In genomic region chr10:97001183-97001991, GRCh38 we compare ENCODE assay signal across 15 cellular contexts.
DNase-seq lines count a peak whose midpoint lies in the region; ATAC-seq and TF ChIP-seq lines count a peak whose summit lies in the region.
"Had no signal": no experiment of that assay in that cellular context is flagged by ENCODE, and none has a peak within 500 bp of the region (broad histone marks: within the 10 kb centered on the region; RNA-seq: fewer than 3 reads in every experiment).

No MANE protein-coding gene starts in this region.

- H3K27ac ChIP-seq in VCaP: peak overlapping the region; percentile 31; the same call in 1 of the 2 replicates

- H3K27me3 Mint-ChIP-seq in activated naive CD8-positive, alpha-beta T cell treated with anti-CD3 and anti-CD28 coated beads, Interleukin-2, amount 50 U/mL, for 24 hours: peaks cover 3% of the 10 kb centered on the region
- H3K27me3 Mint-ChIP-seq in activated naive CD8-positive, alpha-beta T cell treated with anti-CD3 and anti-CD28 coated beads for 36 hours: peaks cover 4% of the 10 kb centered on the region
- no peaks in the 10 kb centered on the region for H3K27me3 Mint-ChIP-seq in neural crest cell (ENCODE audit: low read depth)
- H3K27me3 Mint-ChIP-seq in activated CD4-positive, alpha-beta T cell treated with anti-CD3 and anti-CD28 coated beads, Interleukin-2, amount 10 ng/mL, durations not matched to agents 7 days and 5 days: no peaks in the 10 kb centered on the region

- ATAC-seq in activated naive CD8-positive, alpha-beta T cell treated with anti-CD3 and anti-CD28 coated beads, Interleukin-2, amount 50 U/mL, for 24 hours: peak; percentile 25
- no peak for ATAC-seq in GM19035 (IDR thresholded peaks at IDR 0.05; ENCODE audit: unreplicated experiment)

- POLR2A ChIA-PET in activated CD4-positive, alpha-beta T cell treated with anti-CD3 and anti-CD28 coated beads, Interleukin-2, amount 10 ng/mL, durations not matched to agents 7 days and 5 days (lab: Charles Lee): no interaction called here

- CTCF ChIA-PET in activated CD4-positive, alpha-beta T cell treated with anti-CD3 and anti-CD28 coated beads, Interleukin-2, amount 10 ng/mL, durations not matched to agents 7 days and 5 days (lab: Charles Lee): interaction anchor here (1.3 kb wide), 1 partner anchor 11 kb away, joined by 3 read pairs; no protein-coding TSS in a partner anchor

- no peak overlapping the region for H3K4me3 Mint-ChIP-seq in activated naive CD8-positive, alpha-beta T cell treated with anti-CD3 and anti-CD28 coated beads, Interleukin-2, amount 50 U/mL, for 24 hours
- no peak overlapping the region for H3K4me3 Mint-ChIP-seq in activated naive CD8-positive, alpha-beta T cell treated with anti-CD3 and anti-CD28 coated beads for 36 hours
- H3K4me3 Mint-ChIP-seq in neural crest cell: no peak overlapping the region
- no peak overlapping the region for H3K4me3 Mint-ChIP-seq in activated CD4-positive, alpha-beta T cell treated with anti-CD3 and anti-CD28 coated beads, Interleukin-2, amount 10 ng/mL, durations not matched to agents 7 days and 5 days
- H3K4me3 Mint-ChIP-seq: B cell; CD4-positive, alpha-beta memory T cell had no signal

- no peak for DNase-seq in activated naive CD8-positive, alpha-beta T cell treated with anti-CD3 and anti-CD28 coated beads, Interleukin-2, amount 50 U/mL, for 24 hours
- DNase-seq in activated naive CD8-positive, alpha-beta T cell treated with anti-CD3 and anti-CD28 coated beads for 36 hours: no peak
- DNase-seq in neural crest cell (ENCODE audit: low read depth, low spot score) (no peak), NCI-H748 (lab: John Stamatoyannopoulos, UW; ENCODE audit: unreplicated experiment) (no peak)
- no peak for DNase-seq in activated CD4-positive, alpha-beta T cell treated with anti-CD3 and anti-CD28 coated beads, Interleukin-2, amount 10 ng/mL, durations not matched to agents 7 days and 5 days
- DNase-seq: 8988T; ACHN; C1 segment of cervical spinal cord; CD4-positive, alpha-beta memory T cell; DMS153; DMS79 treated with DMSO at 0.1 percent for 48 hours; GOT3 had no signal

- no peaks in the 10 kb centered on the region for H3K4me1 Mint-ChIP-seq in activated naive CD8-positive, alpha-beta T cell treated with anti-CD3 and anti-CD28 coated beads, Interleukin-2, amount 50 U/mL, for 24 hours
- H3K4me1 Mint-ChIP-seq in activated naive CD8-positive, alpha-beta T cell treated with anti-CD3 and anti-CD28 coated beads for 36 hours: no peaks in the 10 kb centered on the region
- no peaks in the 10 kb centered on the region for H3K4me1 Mint-ChIP-seq in neural crest cell
- no peaks in the 10 kb centered on the region for H3K4me1 Mint-ChIP-seq in activated CD4-positive, alpha-beta T cell treated with anti-CD3 and anti-CD28 coated beads, Interleukin-2, amount 10 ng/mL, durations not matched to agents 7 days and 5 days
- H3K4me1 Mint-ChIP-seq: B cell; CD4-positive, alpha-beta memory T cell had no signal

- TF ChIP-seq CTCF in VCaP (conservative IDR thresholded peaks at IDR 0.05) (no peak), neural crest cell (conservative IDR thresholded peaks at IDR 0.05) (no peak)

- no peaks in the 10 kb centered on the region for H3K36me3 Mint-ChIP-seq in activated naive CD8-positive, alpha-beta T cell treated with anti-CD3 and anti-CD28 coated beads, Interleukin-2, amount 50 U/mL, for 24 hours (ENCODE audit: low read depth)
- no peaks in the 10 kb centered on the region for H3K36me3 Mint-ChIP-seq in activated naive CD8-positive, alpha-beta T cell treated with anti-CD3 and anti-CD28 coated beads for 36 hours
- no peaks in the 10 kb centered on the region for H3K36me3 Mint-ChIP-seq in neural crest cell (ENCODE audit: low read depth)
- H3K36me3 Mint-ChIP-seq in activated CD4-positive, alpha-beta T cell treated with anti-CD3 and anti-CD28 coated beads, Interleukin-2, amount 10 ng/mL, durations not matched to agents 7 days and 5 days (ENCODE audit: low read depth): peaks cover 2% of the 10 kb centered on the region
- H3K36me3 Mint-ChIP-seq: CD4-positive, alpha-beta memory T cell had no signal

- no peaks in the 10 kb centered on the region for H3K9me3 Mint-ChIP-seq in activated naive CD8-positive, alpha-beta T cell treated with anti-CD3 and anti-CD28 coated beads, Interleukin-2, amount 50 U/mL, for 24 hours
- peaks cover 1% of the 10 kb centered on the region for H3K9me3 Mint-ChIP-seq in activated naive CD8-positive, alpha-beta T cell treated with anti-CD3 and anti-CD28 coated beads for 36 hours
- H3K9me3 Mint-ChIP-seq in neural crest cell: no peaks in the 10 kb centered on the region
- H3K9me3 Mint-ChIP-seq in activated CD4-positive, alpha-beta T cell treated with anti-CD3 and anti-CD28 coated beads, Interleukin-2, amount 10 ng/mL, durations not matched to agents 7 days and 5 days: peaks cover 3% of the 10 kb centered on the region

- H3K27ac Mint-ChIP-seq in activated naive CD8-positive, alpha-beta T cell treated with anti-CD3 and anti-CD28 coated beads, Interleukin-2, amount 50 U/mL, for 24 hours: no peak overlapping the region
- H3K27ac Mint-ChIP-seq in activated naive CD8-positive, alpha-beta T cell treated with anti-CD3 and anti-CD28 coated beads for 36 hours: no peak overlapping the region
- peak overlapping the region; percentile 27 for H3K27ac Mint-ChIP-seq in neural crest cell (ENCODE audit: unreplicated experiment)
- H3K27ac Mint-ChIP-seq in activated CD4-positive, alpha-beta T cell treated with anti-CD3 and anti-CD28 coated beads, Interleukin-2, amount 10 ng/mL, durations not matched to agents 7 days and 5 days: no peak overlapping the region
- H3K27ac Mint-ChIP-seq: B cell; CD4-positive, alpha-beta memory T cell had no signal
